ENCODE assay signal across 8 cellular contexts in the genomic region with DNA sequence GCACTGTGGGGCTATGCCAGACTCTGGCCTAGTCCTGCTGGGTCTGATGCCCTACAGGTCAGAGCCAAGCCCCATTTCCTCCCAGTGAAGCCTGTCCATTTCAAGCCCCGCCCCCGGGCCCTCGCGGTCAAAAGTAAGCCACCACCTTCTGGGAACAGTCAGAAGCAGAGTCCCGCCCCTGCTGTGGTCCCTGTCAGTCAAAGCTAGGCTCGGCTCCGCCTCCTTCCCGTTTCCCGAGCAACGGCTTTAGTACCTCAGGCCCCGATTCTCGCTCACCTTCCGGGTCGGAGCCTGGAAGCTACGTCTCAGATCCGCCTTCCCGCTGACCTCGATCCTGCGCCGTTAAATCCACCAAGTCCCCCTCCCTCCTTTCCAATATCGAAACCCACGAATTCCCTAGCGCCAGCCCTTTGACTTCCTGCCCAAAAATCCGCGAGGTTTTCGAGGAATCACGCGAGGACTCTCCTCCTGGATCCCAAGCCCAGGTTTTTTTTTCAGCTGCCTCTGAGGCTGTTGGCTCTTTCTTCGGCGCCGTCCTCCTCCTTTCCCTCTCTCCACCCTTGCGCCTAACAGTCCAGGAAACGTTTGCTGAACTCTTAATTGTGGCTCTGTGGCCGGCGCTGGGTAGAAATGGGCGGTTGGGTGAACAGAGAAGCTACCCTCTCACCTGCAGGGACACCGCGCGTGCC. TPM values are rescaled to one million over a fixed set of nuclear protein-coding genes. Genes with fewer than 3 reads are reported as not detected.
DNase-seq lines count a peak whose midpoint lies in the region; ATAC-seq and TF ChIP-seq lines count a peak whose summit lies in the region.

No MANE protein-coding gene starts in this region.

- TF ChIP-seq EP300 in upper lobe of left lung (IDR thresholded peaks at IDR 0.05), result peak in 1 of 4 donors; percentile 20

- H3K36me3 ChIP-seq in heart left ventricle (peaks cover 0 to 23% (median 21%) of the 10 kb centered on the region in 9 donors), upper lobe of left lung (peaks cover 8 to 25% (median 14%) of the 10 kb centered on the region in 4 donors)

- H3K4me1 ChIP-seq in heart left ventricle (peaks cover 0 to 24% (median 17%) of the 10 kb centered on the region in 12 donors), upper lobe of left lung (peaks cover 15 to 25% (median 18%) of the 10 kb centered on the region in 4 donors)

- H3K4me3 ChIP-seq in GM12864 (ENCODE audit: low read depth, low read length) (peak overlapping the region; percentile 68), heart left ventricle (peak overlapping the region; percentile 9 to 79 (median 56)), upper lobe of left lung (peak overlapping the region; percentile 14 to 59 (median 50))

- ATAC-seq in HG02642 (IDR thresholded peaks at IDR 0.05; ENCODE audit: poor library complexity, unreplicated experiment) (peak; percentile 95), heart left ventricle (peak; percentile 89 to 96 (median 94)), upper lobe of left lung (ENCODE audit: low FRiP score in 2 of 2) (peak; percentile 96)

- TF ChIP-seq CTCF in GM12864 (IDR thresholded peaks at IDR 0.05; ENCODE audit: low read depth, low read length, missing control alignments) (no peak), heart left ventricle (IDR thresholded peaks at IDR 0.05) (no peak), upper lobe of left lung (IDR thresholded peaks at IDR 0.05) (peak in 2 of 6 experiments; percentile 7 to 28)

- TF ChIP-seq POLR2A in heart left ventricle (IDR thresholded peaks at IDR 0.05), result peak in 1 of 2 donors; percentile 61
- peak in 1 of 4 donors; percentile 65 for TF ChIP-seq POLR2A in upper lobe of left lung (IDR thresholded peaks at IDR 0.05)

- H3K27me3 ChIP-seq in heart left ventricle (peaks cover 3 to 17% (median 12%) of the 10 kb centered on the region in 9 donors), upper lobe of left lung (peaks cover 0 to 13% (median 3%) of the 10 kb centered on the region in 4 donors)

- intact Hi-C loops in heart left ventricle (cut with DNase I), result loop anchor here in 5 of 10 donors (2.0 kb wide), 2 partner anchors 18 to 24 kb away; a partner anchor contains a TSS
- intact Hi-C loops in posterior cingulate gyrus (cut with DNase I), result no loop called here

- H3K9me3 ChIP-seq in heart left ventricle (no peaks in the 10 kb centered on the region), upper lobe of left lung (no peaks in the 10 kb centered on the region)

- peak overlapping the region; percentile 46 for H3K27ac ChIP-seq in adipose tissue (ENCODE audit: low read depth, low read length)
- peak overlapping the region; percentile 26 to 91 (median 85) for H3K27ac ChIP-seq in heart left ventricle
- H3K27ac ChIP-seq in upper lobe of left lung, result peak overlapping the region; percentile 84 to 96 (median 87)

- 1 to 4% (median 3%) methylated on average over 39 of the region's 39 CpGs for WGBS in adipose tissue, 3 donors
- 3 to 5% (median 4%) methylated on average over 35 to 39 of the region's 39 CpGs for WGBS in heart left ventricle, 4 donors
- WGBS in upper lobe of left lung, 2 donors, result 2 to 5% methylated on average over 35 to 39 of the region's 39 CpGs

- DNase-seq in GM12864 (ENCODE audit: low read depth) (peak; percentile 89), NCI-H128 (lab: John Stamatoyannopoulos, UW; ENCODE audit: unreplicated experiment) (peak; percentile 92), SW 1271 (lab: John Stamatoyannopoulos, UW) (peak; percentile 89 to 97), heart left ventricle (peak; percentile 96 to 98 (median 96)), posterior cingulate gyrus (peak; percentile 70 to 97 (median 86)), upper lobe of left lung (peak; percentile 93 to 100)

RNA-seq across cellular contexts. Expression of a gene that starts 11.8 kb away (rescaled TPM):
- polyA plus RNA-seq in adipose tissue, result 10 to 100 TPM; 17.0 to 47.8 (median 27.0) TPM
- total RNA-seq in heart left ventricle, result 10 to 100 TPM; 12.1 to 37.4 (median 17.8) TPM
- polyA plus RNA-seq in heart left ventricle, result 10 to 100 TPM; 11.7 to 23.5 TPM
- total RNA-seq in upper lobe of left lung, result 100 to 1,000 TPM in 3 of 6 donors, 10 to 100 TPM in 3; 59.6 to 360 (median 100) TPM

RNA-seq across cellular contexts. Expression of a gene that starts 11.9 kb away (rescaled TPM):
- polyA plus RNA-seq in adipose tissue (1 to 10 TPM in 2 of 3 donors, under 1 TPM in 1; 0.25 to 3.3 (median 2.3) TPM), heart left ventricle (under 1 TPM; 0.15 to 0.27 TPM)
- total RNA-seq in heart left ventricle (under 1 TPM in 8 of 9 donors, not detected in 1; 0.09 to 0.97 (median 0.35) TPM), upper lobe of left lung (1 to 10 TPM in 5 of 6 donors, under 1 TPM in 1; 0.39 to 2.4 (median 1.7) TPM)

RNA-seq across cellular contexts. Expression of a gene that starts 19.0 kb away (rescaled TPM):
- polyA plus RNA-seq in adipose tissue (1 to 10 TPM; 1.2 to 9.2 (median 3.1) TPM), heart left ventricle (10 to 100 TPM in 1 of 2 donors, 1 to 10 TPM in 1; 10.0 to 10.6 TPM)
- total RNA-seq in heart left ventricle (10 to 100 TPM in 2 of 9 donors, 1 to 10 TPM in 7; 1.9 to 11.1 (median 6.1) TPM), upper lobe of left lung (10 to 100 TPM in 3 of 6 donors, 1 to 10 TPM in 3; 3.8 to 11.9 (median 9.8) TPM)

RNA-seq across cellular contexts. Expression of a gene that starts 43.2 kb away (rescaled TPM):
- polyA plus RNA-seq in adipose tissue (100 to 1,000 TPM in 1 of 3 donors, 10 to 100 TPM in 2; 22.4 to 105 (median 91.5) TPM), heart left ventricle (10 to 100 TPM; 45.5 to 61.9 TPM)
- total RNA-seq in heart left ventricle (10 to 100 TPM; 33.7 to 93.0 (median 40.6) TPM), upper lobe of left lung (100 to 1,000 TPM in 2 of 6 donors, 10 to 100 TPM in 4; 42.5 to 105 (median 60.1) TPM)

RNA-seq across cellular contexts. Expression of a gene that starts 55.5 kb away (rescaled TPM):
- polyA plus RNA-seq in adipose tissue (1 to 10 TPM; 3.7 to 9.0 (median 4.9) TPM), heart left ventricle (1 to 10 TPM; 4.8 to 9.5 TPM)
- total RNA-seq in heart left ventricle (1 to 10 TPM; 4.7 to 7.6 (median 5.8) TPM), upper lobe of left lung (1 to 10 TPM; 2.6 to 9.1 (median 5.8) TPM)

Comparison
In these comparisons a context has a peak if more than half of its experiments do, and no peak if none do; other contexts are left out.
1. Peak in every context shown above with its lines: DNase-seq, ATAC-seq, H3K4me3 ChIP-seq and H3K27ac ChIP-seq.